Comparison of ENCODE assay signal across 24 cellular contexts in genomic region chr2:149223472-149224062, GRCh38.
"Had no signal": no experiment of that assay in that cellular context is flagged by ENCODE, and none has a peak within 500 bp of the region (broad histone marks: within the 10 kb centered on the region; RNA-seq: fewer than 3 reads in every experiment).

No MANE protein-coding gene starts in this region.

- H3K36me3 ChIP-seq: heart right ventricle, lower lobe of right lung, stomach, suprapubic skin, tibial nerve, WERI-Rb-1 had no signal

- H3K9me3 Mint-ChIP-seq: activated naive CD4-positive, alpha-beta T cell treated with anti-CD3 and anti-CD28 coated beads, Interleukin-2, amount 50 U/mL, for 24 hours; activated T-helper 1 cell treated with anti-CD3 and anti-CD28 coated beads, Interleukin-12 subunit alpha, Interleukin-12 subunit beta, Interleukin-2, Interleukin-4 antibody, amounts not matched to agents 30 ng/mL and 10 ng/mL and 1 ng/mL, durations not matched to agents 14 hours and 24 hours and 36 hours; brain; stimulated activated memory B cell treated with anti-CD40 and anti-IgM and Interleukin-4, amounts not matched to agents 10 μg/mL and 1 μg/mL and 100 μg/mL, for 72 hours; T-helper 2 cell treated with Interferon-gamma antibody and Interleukin-4, amounts not matched to agents 5 μg/mL and 100 μg/mL, for 36 hours had no signal

- H3K9me3 ChIP-seq: heart right ventricle, lower lobe of right lung, stomach, suprapubic skin, tibial nerve had no signal

- H3K27ac Mint-ChIP-seq: activated CD8-positive, alpha-beta T cell treated with anti-CD3 and anti-CD28 coated beads, Interleukin-2, amount 10 ng/mL, durations not matched to agents 7 days and 5 days; activated naive CD4-positive, alpha-beta T cell treated with anti-CD3 and anti-CD28 coated beads, Interleukin-2, amount 50 U/mL, for 24 hours; activated T-helper 1 cell treated with anti-CD3 and anti-CD28 coated beads, Interleukin-12 subunit alpha, Interleukin-12 subunit beta, Interleukin-2, Interleukin-4 antibody, amounts not matched to agents 30 ng/mL and 10 ng/mL and 1 ng/mL, durations not matched to agents 14 hours and 24 hours and 36 hours; naive B cell; stimulated activated memory B cell treated with anti-CD40 and anti-IgM and Interleukin-4, amounts not matched to agents 10 μg/mL and 1 μg/mL and 100 μg/mL, for 72 hours; T-helper 2 cell treated with Interferon-gamma antibody and Interleukin-4, amounts not matched to agents 5 μg/mL and 100 μg/mL, for 36 hours had no signal

- ATAC-seq: activated CD8-positive, alpha-beta T cell treated with anti-CD3 and anti-CD28 coated beads, Interleukin-2, amount 10 ng/mL, durations not matched to agents 7 days and 5 days; heart right ventricle; lower lobe of right lung; sciatic nerve; stimulated activated memory B cell treated with anti-CD40 and anti-IgM and Interleukin-4, amounts not matched to agents 10 μg/mL and 1 μg/mL and 100 μg/mL, for 72 hours had no signal

- H3K36me3 Mint-ChIP-seq: activated naive CD4-positive, alpha-beta T cell treated with anti-CD3 and anti-CD28 coated beads, Interleukin-2, amount 50 U/mL, for 24 hours; brain; naive B cell; stimulated activated memory B cell treated with anti-CD40 and anti-IgM and Interleukin-4, amounts not matched to agents 10 μg/mL and 1 μg/mL and 100 μg/mL, for 72 hours had no signal

- H3K4me3 Mint-ChIP-seq: activated CD8-positive, alpha-beta T cell treated with anti-CD3 and anti-CD28 coated beads, Interleukin-2, amount 10 ng/mL, durations not matched to agents 7 days and 5 days; activated naive CD4-positive, alpha-beta T cell treated with anti-CD3 and anti-CD28 coated beads, Interleukin-2, amount 50 U/mL, for 24 hours; activated T-helper 1 cell treated with anti-CD3 and anti-CD28 coated beads, Interleukin-12 subunit alpha, Interleukin-12 subunit beta, Interleukin-2, Interleukin-4 antibody, amounts not matched to agents 30 ng/mL and 10 ng/mL and 1 ng/mL, durations not matched to agents 14 hours and 24 hours and 36 hours; naive B cell; stimulated activated memory B cell treated with anti-CD40 and anti-IgM and Interleukin-4, amounts not matched to agents 10 μg/mL and 1 μg/mL and 100 μg/mL, for 72 hours; T-helper 2 cell treated with Interferon-gamma antibody and Interleukin-4, amounts not matched to agents 5 μg/mL and 100 μg/mL, for 36 hours had no signal

- H3K27me3 ChIP-seq: stomach, suprapubic skin, tibial nerve had no signal

- H3K4me3 ChIP-seq: heart right ventricle, lower lobe of right lung, stomach, suprapubic skin, tibial nerve had no signal

- H3K27ac ChIP-seq: heart right ventricle, lower lobe of right lung, suprapubic skin, tibial nerve, WERI-Rb-1 had no signal

- H3K4me1 ChIP-seq: heart right ventricle, lower lobe of right lung, tibial nerve had no signal

- FAIRE-seq: endometrium, kidney, small intestine had no signal

- H3K4me1 Mint-ChIP-seq: activated naive CD4-positive, alpha-beta T cell treated with anti-CD3 and anti-CD28 coated beads, Interleukin-2, amount 50 U/mL, for 24 hours; naive B cell; stimulated activated memory B cell treated with anti-CD40 and anti-IgM and Interleukin-4, amounts not matched to agents 10 μg/mL and 1 μg/mL and 100 μg/mL, for 72 hours had no signal

- DNase-seq: activated CD4-positive, alpha-beta T cell treated with anti-CD3 and anti-CD28 coated beads for 1 hour; activated CD4-positive, alpha-beta T cell treated with anti-CD3 and anti-CD28 coated beads, Interleukin-2, amount 50 U/mL, for 1 hour; activated CD8-positive, alpha-beta T cell treated with anti-CD3 and anti-CD28 coated beads, Interleukin-2, amount 10 ng/mL, durations not matched to agents 7 days and 5 days; activated gamma-delta T cell; aorta; foreskin fibroblast; heart right ventricle; kidney; lower lobe of right lung; naive B cell; nucleus accumbens; small intestine; stimulated activated CD4-positive, alpha-beta T cell treated with anti-CD3 and anti-CD28 coated beads, Interleukin-2, amount 100 ng/mL, for 24 hours; stomach; WERI-Rb-1 had no signal
